Comparison of ENCODE assay signal across 16 cellular contexts in genomic region chr22:19040581-19041402, GRCh38.
DNase-seq lines count a peak whose midpoint lies in the region; ATAC-seq and TF ChIP-seq lines count a peak whose summit lies in the region.
"Had no signal": no experiment of that assay in that cellular context is flagged by ENCODE, and none has a peak within 500 bp of the region (broad histone marks: within the 10 kb centered on the region; RNA-seq: fewer than 3 reads in every experiment).

No MANE protein-coding gene starts in this region.

- peak overlapping the region in 7 of 11 experiments; percentile 27 to 83 (median 60); a peak in 13 of 22 replicates for H3K4me2 ChIP-seq in BLaER1 treated with 17β-estradiol and CSF1 and Interleukin-3, amounts not matched to agents 10 nM and 100 nM

- H3K27ac Mint-ChIP-seq in endodermal cell: no peak overlapping the region

- H3K4me3 ChIP-seq in BLaER1 treated with 17β-estradiol and CSF1 and Interleukin-3, amounts not matched to agents 10 nM and 100 nM: no peak overlapping the region
- H3K4me3 ChIP-seq in endodermal cell (ENCODE audit: low read length): no peak overlapping the region

- peaks cover 2 to 91% (median 87%) of the 10 kb centered on the region in 11 experiments; a peak in 21 of 22 replicates for H4K20me1 ChIP-seq in BLaER1 treated with 17β-estradiol and CSF1 and Interleukin-3, amounts not matched to agents 10 nM and 100 nM

- no peak for TF ChIP-seq CTCF in endodermal cell (conservative IDR thresholded peaks at IDR 0.05)

- H3K27me3 Mint-ChIP-seq in activated T-cell treated with anti-CD3 and anti-CD28 coated beads, Interleukin-2, amount 50 U/mL, for 4 hours (ENCODE audit: low read depth): no peaks in the 10 kb centered on the region
- H3K27me3 Mint-ChIP-seq in endodermal cell (ENCODE audit: insufficient read depth): no peaks in the 10 kb centered on the region

- H3K27ac ChIP-seq in BLaER1 treated with 17β-estradiol and CSF1 and Interleukin-3, amounts not matched to agents 10 nM and 100 nM: no peak overlapping the region
- H3K27ac ChIP-seq in endodermal cell (ENCODE audit: low read depth, low read length): no peak overlapping the region
- H3K27ac ChIP-seq: HL-60 had no signal

- peak overlapping the region in 1 of 11 experiments; percentile 29; a peak in 1 of 22 replicates for H3K9ac ChIP-seq in BLaER1 treated with 17β-estradiol and CSF1 and Interleukin-3, amounts not matched to agents 10 nM and 100 nM
- no peak overlapping the region for H3K9ac ChIP-seq in endodermal cell (ENCODE audit: extremely low read depth, low read length, poor library complexity, severe bottlenecking)

- H3K9me3 ChIP-seq in BLaER1 treated with 17β-estradiol and CSF1 and Interleukin-3, amounts not matched to agents 10 nM and 100 nM (replicated peaks in 1 of 11): no peaks in the 10 kb centered on the region
- H3K9me3 ChIP-seq in endodermal cell (ENCODE audit: control insufficient read depth, low read length): no peaks in the 10 kb centered on the region

- H3K4me1 Mint-ChIP-seq in activated T-cell treated with anti-CD3 and anti-CD28 coated beads, Interleukin-2, amount 50 U/mL, for 4 hours (ENCODE audit: low read depth): no peaks in the 10 kb centered on the region
- H3K4me1 Mint-ChIP-seq in endodermal cell: no peaks in the 10 kb centered on the region

- no peaks in the 10 kb centered on the region for H3K27me3 ChIP-seq in BLaER1 treated with 17β-estradiol and CSF1 and Interleukin-3, amounts not matched to agents 10 nM and 100 nM
- no peaks in the 10 kb centered on the region for H3K27me3 ChIP-seq in endodermal cell (ENCODE audit: control insufficient read depth, insufficient read depth, low read length, poor library complexity, severe bottlenecking)

- no peak for ATAC-seq in activated T-cell treated with anti-CD3 and anti-CD28 coated beads, Interleukin-2, amount 50 U/mL, for 4 hours

- 95 to 96% methylated on average over 24 to 28 of the region's 28 CpGs for WGBS in endodermal cell (ENCODE audit: insufficient coverage in 1 of 2, insufficient read length in 1 of 2), 2 experiments

- peak; percentile 10 for DNase-seq in activated T-cell treated with anti-CD3 and anti-CD28 coated beads, Interleukin-2, amount 50 U/mL, for 1 hour
- DNase-seq in activated T-cell treated with anti-CD3 and anti-CD28 coated beads, Interleukin-2, amount 50 U/mL, for 4 hours: no peak
- DNase-seq in endodermal cell (peak; percentile 27), posterior vena cava (ENCODE audit: low spot score) (peak; percentile 76), NCI-H1436 treated with DMSO at 0.1 percent for 48 hours (lab: John Stamatoyannopoulos, UW) (no peak), cerebellum (ENCODE audit: low spot score) (no peak), DMS53 treated with DMSO at 0.1 percent for 48 hours (lab: John Stamatoyannopoulos, UW; ENCODE audit: unreplicated experiment) (no peak)
- DNase-seq: 8988T, C1 segment of cervical spinal cord, DMS153, KBM-7, NCI-H146, NCI-H446 treated with DMSO at 0.1 percent for 48 hours, NCI-H774 had no signal

- intact Hi-C loops in posterior vena cava (cut with DNase I): loop anchor here in 1 of 2 donors (10.0 kb wide), 1 partner anchor 46 kb away; no protein-coding TSS in a partner anchor

- peaks cover 67 to 94% (median 88%) of the 10 kb centered on the region in 11 experiments for H3K36me3 ChIP-seq in BLaER1 treated with 17β-estradiol and CSF1 and Interleukin-3, amounts not matched to agents 10 nM and 100 nM
- peaks cover 43% of the 10 kb centered on the region for H3K36me3 ChIP-seq in endodermal cell (ENCODE audit: control insufficient read depth, insufficient read depth, low read length)

- H3K9me3 Mint-ChIP-seq in activated T-cell treated with anti-CD3 and anti-CD28 coated beads, Interleukin-2, amount 50 U/mL, for 4 hours: no peaks in the 10 kb centered on the region
- no peaks in the 10 kb centered on the region for H3K9me3 Mint-ChIP-seq in endodermal cell

- peaks cover 27% of the 10 kb centered on the region for H3K36me3 Mint-ChIP-seq in activated T-cell treated with anti-CD3 and anti-CD28 coated beads, Interleukin-2, amount 50 U/mL, for 4 hours (ENCODE audit: insufficient read depth)
- peaks cover 45% of the 10 kb centered on the region for H3K36me3 Mint-ChIP-seq in endodermal cell (ENCODE audit: low read depth)

- peaks cover 0 to 31% (median 24%) of the 10 kb centered on the region in 10 experiments; a peak in 16 of 20 replicates for H3K4me1 ChIP-seq in BLaER1 treated with 17β-estradiol and CSF1 and Interleukin-3, amounts not matched to agents 10 nM and 100 nM
- no peaks in the 10 kb centered on the region for H3K4me1 ChIP-seq in endodermal cell (ENCODE audit: control insufficient read depth, insufficient read depth, low read length)

- H3K4me3 Mint-ChIP-seq in activated T-cell treated with anti-CD3 and anti-CD28 coated beads, Interleukin-2, amount 50 U/mL, for 4 hours: no peak overlapping the region
- no peak overlapping the region for H3K4me3 Mint-ChIP-seq in endodermal cell

Comparison
In these comparisons a context has a peak if more than half of its experiments do, and no peak if none do; other contexts are left out.
1. DNase-seq: peak in activated T-cell treated with anti-CD3 and anti-CD28 coated beads, Interleukin-2, amount 50 U/mL, for 1 hour (single experiment), endodermal cell (single experiment) and posterior vena cava (single experiment); none in activated T-cell treated with anti-CD3 and anti-CD28 coated beads, Interleukin-2, amount 50 U/mL, for 4 hours (single experiment), NCI-H1436 treated with DMSO at 0.1 percent for 48 hours (single experiment), cerebellum (single experiment) and DMS53 treated with DMSO at 0.1 percent for 48 hours (single experiment).